In genomic region chr1:214124915-214125314, GRCh38 we compare ENCODE assay signal across 1 cellular context.
A peak's percentile ranks its signal among the peaks of the same experiment; 100 is the strongest.
TF ChIP-seq lines count a peak whose summit lies in the region.

No MANE protein-coding gene starts in this region.

TF ChIP-seq in HepG2, 621 proteins besides CTCF, POLR2A, EP300 and RAD21 (continued from another document):
- no peak for TF ChIP-seq MYNN (CRISPR knock-in tag; IDR thresholded peaks at IDR 0.05; ENCODE audit: low read depth)
- TF ChIP-seq RFX3 (CRISPR knock-in tag; IDR thresholded peaks at IDR 0.05), result no peak
- no peak for TF ChIP-seq HNRNPLL (IDR thresholded peaks at IDR 0.05; ENCODE audit: low read depth, low read length, poor library complexity, severe bottlenecking)
- TF ChIP-seq TAF1 (CRISPR knock-in tag; IDR thresholded peaks at IDR 0.05), result no peak
- no peak for TF ChIP-seq ZNF761 (CRISPR knock-in tag; conservative IDR thresholded peaks at IDR 0.05)
- no peak for TF ChIP-seq KLF15 (CRISPR knock-in tag; IDR thresholded peaks at IDR 0.05; ENCODE audit: borderline replicate concordance)
- peak; percentile 55; the same call in 1 of the 2 replicates for TF ChIP-seq ISL2 (CRISPR knock-in tag; IDR thresholded peaks at IDR 0.05)
- no peak for TF ChIP-seq TFDP2 (CRISPR knock-in tag; IDR thresholded peaks at IDR 0.05)
- no peak for TF ChIP-seq JUN (CRISPR knock-in tag; IDR thresholded peaks at IDR 0.05)
- 0 out of 2 replicates have a peak, but pooled peaks have one; percentile 35 for TF ChIP-seq ZNF609 (CRISPR knock-in tag; IDR thresholded peaks at IDR 0.05; ENCODE audit: borderline replicate concordance)
- no peak for TF ChIP-seq PCBP1 (IDR thresholded peaks at IDR 0.05; ENCODE audit: borderline replicate concordance, low read depth, low read length)
- no peak for TF ChIP-seq KDM5B (CRISPR knock-in tag; IDR thresholded peaks at IDR 0.05; ENCODE audit: borderline replicate concordance)
- no peak for TF ChIP-seq ZNF549 (CRISPR knock-in tag; IDR thresholded peaks at IDR 0.05)
- TF ChIP-seq EHMT2 (IDR thresholded peaks at IDR 0.05; ENCODE audit: borderline replicate concordance, low read depth, low read length), result no peak
- TF ChIP-seq STAG1 (CRISPR knock-in tag; IDR thresholded peaks at IDR 0.05), result peak; percentile 18; the same call in 1 of the 2 replicates
- TF ChIP-seq CENPX (CRISPR knock-in tag; IDR thresholded peaks at IDR 0.05), result no peak
- peak; percentile 56 for TF ChIP-seq GATAD2A (CRISPR knock-in tag; IDR thresholded peaks at IDR 0.05)
- no peak for TF ChIP-seq SOX13 (IDR thresholded peaks at IDR 0.05)
- peak in 1 of 2 experiments; percentile 73; a peak in 2 of 4 replicates for TF ChIP-seq SOX13 (CRISPR knock-in tag; conservative IDR thresholded peaks at IDR 0.05 in 1 of 2, IDR thresholded peaks at IDR 0.05 in 1 of 2)
- TF ChIP-seq GZF1 (CRISPR knock-in tag; IDR thresholded peaks at IDR 0.05), result no peak
- peak; percentile 67 for TF ChIP-seq ZMYM4 (CRISPR knock-in tag; IDR thresholded peaks at IDR 0.05)
- no peak for TF ChIP-seq NBN (conservative IDR thresholded peaks at IDR 0.05)
- TF ChIP-seq ZNF281 (CRISPR knock-in tag; IDR thresholded peaks at IDR 0.05; ENCODE audit: borderline replicate concordance), result peak; percentile 64; the same call in 1 of the 2 replicates
- TF ChIP-seq ZNF556 (CRISPR knock-in tag; IDR thresholded peaks at IDR 0.05; ENCODE audit: borderline replicate concordance), result no peak
- TF ChIP-seq TBX2 (CRISPR knock-in tag; IDR thresholded peaks at IDR 0.05; ENCODE audit: borderline replicate concordance), result peak; percentile 33; the same call in 1 of the 2 replicates
- no peak for TF ChIP-seq SOX6 (IDR thresholded peaks at IDR 0.05)
- TF ChIP-seq SOX6 (CRISPR knock-in tag; IDR thresholded peaks at IDR 0.05), result peak; percentile 67
- TF ChIP-seq FOXA3 (CRISPR knock-in tag; IDR thresholded peaks at IDR 0.05), result peak; percentile 47; the same call in 1 of the 2 replicates
- 0 out of 2 replicates have a peak, but pooled peaks have one; percentile 8 for TF ChIP-seq ONECUT2 (CRISPR knock-in tag; IDR thresholded peaks at IDR 0.05)
- TF ChIP-seq RFX1 (IDR thresholded peaks at IDR 0.05), result no peak
- no peak for TF ChIP-seq ZNF17 (CRISPR knock-in tag; IDR thresholded peaks at IDR 0.05)
- TF ChIP-seq ZNF430 (CRISPR knock-in tag; IDR thresholded peaks at IDR 0.05), result no peak
- TF ChIP-seq THRA (CRISPR knock-in tag; IDR thresholded peaks at IDR 0.05; ENCODE audit: borderline replicate concordance), result peak; percentile 31; the same call in 1 of the 2 replicates
- no peak for TF ChIP-seq TGIF2 (CRISPR knock-in tag; IDR thresholded peaks at IDR 0.05)
- TF ChIP-seq GABPA (IDR thresholded peaks at IDR 0.05; ENCODE audit: low read depth, low read length), result no peak
- TF ChIP-seq GABPA (CRISPR knock-in tag; IDR thresholded peaks at IDR 0.05; ENCODE audit: low read depth), result no peak
- TF ChIP-seq ARID5B (CRISPR knock-in tag; IDR thresholded peaks at IDR 0.05), result peak; percentile 62
TF ChIP-seq in HepG2: peak in this region for 30.
